23 cellular contexts compared by ENCODE assay signal in the genomic region with DNA sequence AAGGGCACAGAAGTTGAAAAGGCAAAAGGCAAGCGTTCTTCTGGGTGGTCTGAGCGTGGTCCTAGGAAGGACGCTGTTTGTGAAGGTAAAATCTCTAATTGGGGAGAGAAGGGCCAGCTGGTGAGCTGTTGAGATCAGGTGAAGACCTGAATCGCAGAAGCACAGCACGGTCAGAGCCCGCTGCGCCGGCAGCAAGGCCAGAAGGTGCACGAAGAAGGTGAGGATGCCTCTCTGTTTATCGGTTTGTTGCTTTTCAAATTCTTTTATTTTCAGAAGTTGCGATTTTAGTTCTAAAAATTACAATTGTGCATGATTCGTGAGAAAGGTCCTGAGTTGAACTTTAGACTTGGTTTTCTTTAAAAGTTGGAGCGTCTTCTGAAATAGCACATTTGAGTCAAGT.
"Had no signal": no experiment of that assay in that cellular context is flagged by ENCODE, and none has a peak within 500 bp of the region (broad histone marks: within the 10 kb centered on the region; RNA-seq: fewer than 3 reads in every experiment).

No MANE protein-coding gene starts in this region.

- H3K4me3 ChIP-seq: K562, SJSA1, SK-N-MC had no signal

- H3K36me3 ChIP-seq: SJSA1 had no signal

- H3K4me3 Mint-ChIP-seq: IgD-negative memory B cell had no signal

- H3K4me1 Mint-ChIP-seq: IgD-negative memory B cell had no signal

- ATAC-seq: K562 had no signal

- H3K27ac ChIP-seq: HL-60, KMS-11, SJSA1, SK-N-MC had no signal

- DNase-seq: Kasumi-1, MM.1S, NCI-H1092 treated with DMSO at 0.1 percent for 48 hours, NCI-H1436, NCI-H187, NCI-H2029, NCI-H2081 treated with DMSO at 0.1 percent for 48 hours, NCI-H2171, NCI-H226, NCI-H446, NCI-H510A, NCI-H524 treated with DMSO at 0.1 percent for 48 hours, NCI-H69, NCI-H774, Right ventricle myocardium superior, RPMI8226, SIG-M5 had no signal

- H3K27ac Mint-ChIP-seq: IgD-negative memory B cell had no signal

- H3K4me1 ChIP-seq: SJSA1 had no signal

- H3K36me3 Mint-ChIP-seq: IgD-negative memory B cell had no signal
